23 cellular contexts compared by ENCODE assay signal in genomic region chr1:34988147-34988546, GRCh38. TPM values are rescaled to one million over a fixed set of nuclear protein-coding genes. Genes with fewer than 3 reads are reported as not detected.
"Had no signal": no experiment of that assay in that cellular context is flagged by ENCODE, and none has a peak within 500 bp of the region (broad histone marks: within the 10 kb centered on the region; RNA-seq: fewer than 3 reads in every experiment).

No MANE protein-coding gene starts in this region.

- H3K27me3 ChIP-seq: dorsolateral prefrontal cortex, gastrocnemius medialis, pancreas, sigmoid colon, stomach, thyroid gland, vagina had no signal

- H3K27ac Mint-ChIP-seq: memory B cell; natural killer cell; progenitor cell of endocrine pancreas; stimulated activated effector memory CD8-positive, alpha-beta T cell treated with anti-CD3 and anti-CD28 coated beads, Interleukin-12 subunit alpha, Interleukin-12 subunit beta, amount 100 ng/mL, for 72 hours had no signal

- ATAC-seq: esophagus mucosa; gastrocnemius medialis; left ventricle myocardium superior; lower lobe of right lung; natural killer cell; pancreas; stimulated activated effector memory CD8-positive, alpha-beta T cell treated with anti-CD3 and anti-CD28 coated beads, Interleukin-12 subunit alpha, Interleukin-12 subunit beta, amount 100 ng/mL, for 72 hours had no signal

- H3K4me3 Mint-ChIP-seq: memory B cell; natural killer cell; stimulated activated effector memory CD8-positive, alpha-beta T cell treated with anti-CD3 and anti-CD28 coated beads, Interleukin-12 subunit alpha, Interleukin-12 subunit beta, amount 100 ng/mL, for 72 hours had no signal

- H3K4me3 ChIP-seq: dorsolateral prefrontal cortex, gastrocnemius medialis, lower lobe of right lung, pancreas, sigmoid colon, stomach, thyroid gland, vagina had no signal

- H3K27ac ChIP-seq: dorsolateral prefrontal cortex, gastrocnemius medialis, lower lobe of right lung, pancreas, sigmoid colon, stomach, thyroid gland, vagina had no signal

- H3K27me3 Mint-ChIP-seq: memory B cell, progenitor cell of endocrine pancreas had no signal

- H3K36me3 ChIP-seq: pancreas, vagina had no signal

- DNase-seq: dorsolateral prefrontal cortex; effector CD4-positive, alpha-beta T cell; foreskin fibroblast; gastrocnemius medialis; head of caudate nucleus; left ventricle myocardium superior; lower lobe of right lung; natural killer cell; occipital lobe; pancreas; sigmoid colon; stimulated activated CD4-positive, alpha-beta T cell treated with anti-CD3 and anti-CD28 coated beads, Interleukin-2, amount 100 ng/mL, for 24 hours; stimulated activated CD4-positive, alpha-beta T cell treated with anti-CD3 and anti-CD28 coated beads, Interleukin-4, amount 100 ng/mL, for 24 hours; stimulated activated naive CD4-positive, alpha-beta T cell treated with Interleukin-2 at 50 U/mL for 16 hours; stomach; thyroid gland had no signal

- H3K9me3 Mint-ChIP-seq: memory B cell; natural killer cell; stimulated activated effector memory CD8-positive, alpha-beta T cell treated with anti-CD3 and anti-CD28 coated beads, Interleukin-12 subunit alpha, Interleukin-12 subunit beta, amount 100 ng/mL, for 72 hours had no signal

- FAIRE-seq: keratinocyte, pancreas had no signal

- H3K36me3 Mint-ChIP-seq: natural killer cell had no signal

- H3K9me3 ChIP-seq: gastrocnemius medialis, lower lobe of right lung, pancreas, sigmoid colon, stomach, thyroid gland, vagina had no signal

RNA-seq across cellular contexts. Expression of gene DLGAP3, which starts 58.7 kb away (rescaled TPM):
- total RNA-seq: skeletal muscle tissue, vagina had no signal
